Comparison of ENCODE assay signal across 25 cellular contexts in genomic region chr6:48474764-48475674, GRCh38.
DNase-seq lines count a peak whose midpoint lies in the region; ATAC-seq and TF ChIP-seq lines count a peak whose summit lies in the region.
"Had no signal": no experiment of that assay in that cellular context is flagged by ENCODE, and none has a peak within 500 bp of the region (broad histone marks: within the 10 kb centered on the region; RNA-seq: fewer than 3 reads in every experiment).

No MANE protein-coding gene starts in this region.

- H3K27me3 Mint-ChIP-seq in effector memory CD8-positive, alpha-beta T cell, result no peaks in the 10 kb centered on the region
- H3K27me3 Mint-ChIP-seq: activated CD4-positive, alpha-beta memory T cell treated with anti-CD3 and anti-CD28 coated beads, Interleukin-2, amount 10 ng/mL, durations not matched to agents 7 days and 5 days; stimulated activated naive CD8-positive, alpha-beta T cell treated with anti-CD3 and anti-CD28 coated beads, Interleukin-15, Interleukin-2, amounts not matched to agents 100 ng/mL and 50 ng/mL, for 24 hours had no signal

- no peaks in the 10 kb centered on the region for H3K79me1 ChIP-seq in mesendoderm (ENCODE audit: low read length)

- TF ChIP-seq CTCF in PC-3 (conservative IDR thresholded peaks at IDR 0.05; ENCODE audit: low read depth, low read length), result no peak

- intact Hi-C loops in PC-3 (cut with micrococcal nuclease), result no loop called here

- no peaks in the 10 kb centered on the region for H3K36me3 ChIP-seq in PC-3 (ENCODE audit: low read depth, low read length)
- no peaks in the 10 kb centered on the region for H3K36me3 ChIP-seq in mesendoderm (ENCODE audit: control insufficient read depth, insufficient read depth, low read length)
- H3K36me3 ChIP-seq: ovary had no signal

- H3K4me1 ChIP-seq in PC-3 (ENCODE audit: insufficient read depth, low read length) (no peaks in the 10 kb centered on the region), mesendoderm (ENCODE audit: control insufficient read depth, low read depth, low read length) (no peaks in the 10 kb centered on the region)
- H3K4me1 ChIP-seq: body of pancreas, testis had no signal

- H3K9me3 Mint-ChIP-seq in effector memory CD8-positive, alpha-beta T cell, result peaks cover 2 to 18% of the 10 kb centered on the region in 2 donors
- H3K9me3 Mint-ChIP-seq: nephron had no signal

- no peak overlapping the region for H3K56ac ChIP-seq in mesendoderm (ENCODE audit: low read length)

- no peak overlapping the region for H2BK5ac ChIP-seq in mesendoderm (ENCODE audit: low read length)

- ATAC-seq in PC-3, result no peak
- no peak for ATAC-seq in effector memory CD8-positive, alpha-beta T cell (replicated peaks)
- ATAC-seq: body of pancreas had no signal

- H2BK15ac ChIP-seq in mesendoderm (replicated peaks; ENCODE audit: low read depth), result no peak overlapping the region

- no peak overlapping the region for H2AK5ac ChIP-seq in mesendoderm (ENCODE audit: low read length)

- DNase-seq in M059J (ENCODE audit: low read depth), result peak; percentile 8
- DNase-seq in PC-3, result peak; percentile 5
- peak; percentile 14 for DNase-seq in fibroblast of gingiva (ENCODE audit: low read depth)
- DNase-seq in mesendoderm, result peak; percentile 8
- no peak for DNase-seq in NK-92 treated with Interleukin-12 subunit alpha and Interleukin-12 subunit beta, amount 100 ng/mL, for 24 hours (lab: John Stamatoyannopoulos, UW)
- DNase-seq in effector memory CD8-positive, alpha-beta T cell, result no peak
- no peak for DNase-seq in globus pallidus (ENCODE audit: low spot score)
- no peak for DNase-seq in activated CD4-positive, alpha-beta T cell treated with anti-CD3 and anti-CD28 coated beads for 4 hours
- DNase-seq: activated CD4-positive, alpha-beta memory T cell treated with anti-CD3 and anti-CD28 coated beads, Interleukin-2, amount 10 ng/mL, durations not matched to agents 7 days and 5 days; activated CD4-positive, CD25-positive, alpha-beta regulatory T cell treated with anti-CD3 and anti-CD28 coated beads, Interleukin-2, amount 50 U/mL, for 72 hours; activated CD8-positive, alpha-beta memory T cell treated with anti-CD3 and anti-CD28 coated beads, Interleukin-2, amount 50 U/mL, for 4 hours; activated naive CD4-positive, alpha-beta T cell; body of pancreas; C1 segment of cervical spinal cord; COR-L47; kidney glomerular epithelial cell; NCI-H1694 treated with DMSO at 0.1 percent for 48 hours; NCI-H510A treated with DMSO at 0.1 percent for 48 hours; ovary; SHP77; stimulated activated CD4-positive, alpha-beta T cell treated with anti-CD3 and anti-CD28 coated beads, Interleukin-2, amount 100 ng/mL, for 24 hours; testis had no signal

- H3K4ac ChIP-seq in mesendoderm (ENCODE audit: low read depth, low read length), result no peak overlapping the region

- no CpG with 5 or more reads among the region's 3 CpGs for WGBS in mesendoderm (ENCODE audit: extremely low coverage, insufficient coverage, low lambda C conversion rate)

- H3K27ac ChIP-seq in PC-3 (ENCODE audit: low read length), result no peak overlapping the region
- H3K27ac ChIP-seq in mesendoderm (ENCODE audit: low read depth, low read length), result no peak overlapping the region
- H3K27ac ChIP-seq: body of pancreas, HL-60, ovary, testis had no signal

- no peaks in the 10 kb centered on the region for H3K9me3 ChIP-seq in PC-3 (ENCODE audit: low read length)
- H3K9me3 ChIP-seq: body of pancreas, ovary, testis had no signal

- H2BK120ac ChIP-seq in mesendoderm (ENCODE audit: low read depth, low read length), result no peak overlapping the region

- no peaks in the 10 kb centered on the region for H3K4me1 Mint-ChIP-seq in effector memory CD8-positive, alpha-beta T cell (ENCODE audit: low read depth in 2 of 2)
- H3K4me1 Mint-ChIP-seq: activated CD4-positive, alpha-beta memory T cell treated with anti-CD3 and anti-CD28 coated beads, Interleukin-2, amount 10 ng/mL, durations not matched to agents 7 days and 5 days; nephron had no signal

- POLR2A ChIA-PET in PC-3 (lab: Charles Lee; ENCODE audit: unreplicated experiment), result no interaction called here

- H4K5ac ChIP-seq in mesendoderm (ENCODE audit: low read length), result no peak overlapping the region

- no peak overlapping the region for H3K27ac Mint-ChIP-seq in effector memory CD8-positive, alpha-beta T cell
- H3K27ac Mint-ChIP-seq: activated CD4-positive, alpha-beta memory T cell treated with anti-CD3 and anti-CD28 coated beads, Interleukin-2, amount 10 ng/mL, durations not matched to agents 7 days and 5 days; nephron; stimulated activated naive CD8-positive, alpha-beta T cell treated with anti-CD3 and anti-CD28 coated beads, Interleukin-15, Interleukin-2, amounts not matched to agents 100 ng/mL and 50 ng/mL, for 24 hours had no signal

- no peaks in the 10 kb centered on the region for H3F3A ChIP-seq in PC-3 (ENCODE audit: low read length, unreplicated experiment)

- H4K8ac ChIP-seq in mesendoderm (ENCODE audit: low read depth, low read length), result no peak overlapping the region

- H3K4me3 ChIP-seq in PC-3 (ENCODE audit: low read length) (no peak overlapping the region), mesendoderm (ENCODE audit: low read length) (no peak overlapping the region)
- H3K4me3 ChIP-seq: body of pancreas, ovary, testis had no signal

- H3K4me2 ChIP-seq in PC-3 (ENCODE audit: low read length) (no peak overlapping the region), mesendoderm (ENCODE audit: low read length) (no peak overlapping the region)

- H3K4me3 Mint-ChIP-seq in effector memory CD8-positive, alpha-beta T cell, result no peak overlapping the region
- H3K4me3 Mint-ChIP-seq: activated CD4-positive, alpha-beta memory T cell treated with anti-CD3 and anti-CD28 coated beads, Interleukin-2, amount 10 ng/mL, durations not matched to agents 7 days and 5 days; nephron; stimulated activated naive CD8-positive, alpha-beta T cell treated with anti-CD3 and anti-CD28 coated beads, Interleukin-15, Interleukin-2, amounts not matched to agents 100 ng/mL and 50 ng/mL, for 24 hours had no signal

- no peaks in the 10 kb centered on the region for H3K36me3 Mint-ChIP-seq in effector memory CD8-positive, alpha-beta T cell (ENCODE audit: insufficient read depth)

- no peak overlapping the region for H3K9ac ChIP-seq in PC-3 (ENCODE audit: low read length)
- no peak overlapping the region for H3K9ac ChIP-seq in mesendoderm (ENCODE audit: low read length)

- CTCF ChIA-PET in PC-3 (lab: Charles Lee), result no interaction called here

- no TSS peak for BruUV-seq in PC-3 (replicated peaks; lab: Mats Ljungman, UMichigan)

- H3K23ac ChIP-seq in mesendoderm (ENCODE audit: low read length), result no peak overlapping the region

- no peaks in the 10 kb centered on the region for H3K27me3 ChIP-seq in PC-3 (ENCODE audit: low read length)
- H3K27me3 ChIP-seq in mesendoderm (ENCODE audit: insufficient read depth, low read length, poor library complexity), result no peaks in the 10 kb centered on the region
- H3K27me3 ChIP-seq: body of pancreas, ovary, testis had no signal

- H2AFZ ChIP-seq in PC-3 (ENCODE audit: low read length), result no peak overlapping the region

- H3K79me2 ChIP-seq in PC-3 (ENCODE audit: low read length), result no peaks in the 10 kb centered on the region
- H3K79me2 ChIP-seq in mesendoderm (ENCODE audit: control insufficient read depth, insufficient read depth, low read length), result no peaks in the 10 kb centered on the region

- H3K9me2 ChIP-seq in PC-3 (replicated peaks; ENCODE audit: low read length), result no peaks in the 10 kb centered on the region

- H3K18ac ChIP-seq in mesendoderm (ENCODE audit: low read length), result no peak overlapping the region

- H4K20me1 ChIP-seq in PC-3 (ENCODE audit: low read length), result no peaks in the 10 kb centered on the region

Comparison
In these comparisons a context has a peak if more than half of its experiments do, and no peak if none do; other contexts are left out.
1. DNase-seq: peak in M059J (single experiment), PC-3 (single experiment), fibroblast of gingiva (single experiment) and mesendoderm (single experiment); none in NK-92 treated with Interleukin-12 subunit alpha and Interleukin-12 subunit beta, amount 100 ng/mL, for 24 hours (single experiment), effector memory CD8-positive, alpha-beta T cell (0 of 3), globus pallidus (single experiment) and activated CD4-positive, alpha-beta T cell treated with anti-CD3 and anti-CD28 coated beads for 4 hours (0 of 2).